Comparison of ENCODE assay signal across 15 cellular contexts in genomic region chr7:81478664-81479063, GRCh38.
DNase-seq lines count a peak whose midpoint lies in the region; ATAC-seq and TF ChIP-seq lines count a peak whose summit lies in the region.
"Had no signal": no experiment of that assay in that cellular context is flagged by ENCODE, and none has a peak within 500 bp of the region (broad histone marks: within the 10 kb centered on the region; RNA-seq: fewer than 3 reads in every experiment).

No MANE protein-coding gene starts in this region.

- H3K79me1 ChIP-seq in IMR-90 (ENCODE audit: low read depth in 1 of 2, low read length in 2 of 2): no peaks in the 10 kb centered on the region

- H3K27me3 ChIP-seq in IMR-90 (ENCODE audit: control insufficient read depth, insufficient read depth, low read length) (no peaks in the 10 kb centered on the region), left lung (no peaks in the 10 kb centered on the region)

- TF ChIP-seq POLR2A in IMR-90 (IDR thresholded peaks at IDR 0.05; ENCODE audit: low read depth, low read length): no peak

- POLR2A ChIA-PET in IMR-90 (lab: Charles Lee; ENCODE audit: unreplicated experiment): no interaction called here

- CTCF ChIA-PET in Calu3 (lab: Charles Lee): interaction anchor here (0.6 to 1.1 kb wide), 3 partner anchors 9 to 1691 kb away, joined by 3 to 4 read pairs (median 3); partner anchors contain the start of gene SEMA3C
- CTCF ChIA-PET in IMR-90 (lab: Yijun Ruan, JAX): interaction anchor here (0.6 to 1.0 kb wide), 2 partner anchors 9 to 672 kb away, joined by 3 read pairs; no protein-coding TSS in a partner anchor

- no peak overlapping the region for H3K4ac ChIP-seq in IMR-90 (ENCODE audit: low read depth, low read length)

- no peaks in the 10 kb centered on the region for H3K27me3 Mint-ChIP-seq in Calu3 (ENCODE audit: unreplicated experiment)
- H3K27me3 Mint-ChIP-seq: activated CD8-positive, alpha-beta T cell treated with anti-CD3 and anti-CD28 coated beads for 36 hours had no signal

- dilution Hi-C loops in IMR-90 (cut with HindIII; ENCODE audit: low sequenced_read_pairs, unreplicated experiment): no loop called here

- H2AK9ac ChIP-seq in IMR-90 (replicated peaks; ENCODE audit: low read depth, low read length, poor library complexity): no peak overlapping the region

- H2AFZ ChIP-seq in IMR-90 (replicated peaks; ENCODE audit: low read length, poor library complexity): no peak overlapping the region
- H2AFZ ChIP-seq: GM23248 had no signal

- no peak overlapping the region for H3K4me3 ChIP-seq in IMR-90 (ENCODE audit: insufficient read depth, low read depth, low read length)
- H3K4me3 ChIP-seq in left lung: no peak overlapping the region
- H3K4me3 ChIP-seq: GM23248 had no signal

- TF ChIP-seq RAD21 in IMR-90 (IDR thresholded peaks at IDR 0.05; ENCODE audit: low read length): no peak

- H3K27ac ChIP-seq in IMR-90 (ENCODE audit: insufficient read depth, low read length) (no peak overlapping the region), left lung (no peak overlapping the region), caudate nucleus (ENCODE audit: low read depth, low read length) (no peak overlapping the region)
- H3K27ac ChIP-seq: GM23248, VCaP had no signal

- TF ChIP-seq CTCF in Calu3 (IDR thresholded peaks at IDR 0.05; ENCODE audit: unreplicated experiment): no peak
- TF ChIP-seq CTCF in IMR-90 (conservative IDR thresholded peaks at IDR 0.05; ENCODE audit: low read depth, low read length): no peak
- no peak for TF ChIP-seq CTCF in left lung (IDR thresholded peaks at IDR 0.05)

- no peaks in the 10 kb centered on the region for H3K36me3 ChIP-seq in IMR-90 (ENCODE audit: control insufficient read depth, insufficient read depth, low read length)
- H3K36me3 ChIP-seq in left lung: no peaks in the 10 kb centered on the region

- H2BK120ac ChIP-seq in IMR-90 (ENCODE audit: low read depth, low read length): no peak overlapping the region

- no peak overlapping the region for H4K5ac ChIP-seq in IMR-90 (ENCODE audit: low read depth, low read length)

- no peak overlapping the region for H3K27ac Mint-ChIP-seq in Calu3 (ENCODE audit: unreplicated experiment)
- H3K27ac Mint-ChIP-seq: activated CD8-positive, alpha-beta T cell treated with anti-CD3 and anti-CD28 coated beads for 36 hours; nephron progenitor cell had no signal

- H2BK20ac ChIP-seq in IMR-90 (ENCODE audit: low read depth, low read length): no peak overlapping the region

- H3K4me3 Mint-ChIP-seq in Calu3 (ENCODE audit: low read depth, unreplicated experiment): peak overlapping the region; percentile 26
- H3K4me3 Mint-ChIP-seq: activated CD8-positive, alpha-beta T cell treated with anti-CD3 and anti-CD28 coated beads for 36 hours; nephron progenitor cell had no signal

- H3K4me2 ChIP-seq in IMR-90 (ENCODE audit: low read depth, low read length): no peak overlapping the region

- no peak overlapping the region for H4K8ac ChIP-seq in IMR-90 (ENCODE audit: low read depth in 2 of 2, low read length in 2 of 2)

- no peak overlapping the region for H3K9ac ChIP-seq in IMR-90 (ENCODE audit: low read depth, low read length)
- H3K9ac ChIP-seq: GM23248 had no signal

- no peak overlapping the region for H3K56ac ChIP-seq in IMR-90 (ENCODE audit: extremely low read depth, insufficient read depth, low read length)

- no peak overlapping the region for H3K23ac ChIP-seq in IMR-90 (ENCODE audit: low read depth, low read length)

- H3K9me3 Mint-ChIP-seq in Calu3 (ENCODE audit: low read depth, unreplicated experiment): no peaks in the 10 kb centered on the region
- H3K9me3 Mint-ChIP-seq: activated CD8-positive, alpha-beta T cell treated with anti-CD3 and anti-CD28 coated beads for 36 hours had no signal

- no peak overlapping the region for H2BK15ac ChIP-seq in IMR-90 (ENCODE audit: low read depth, low read length)

- peak; percentile 55 for DNase-seq in Calu3
- DNase-seq in IMR-90: peak; percentile 18
- peak; percentile 73 for DNase-seq in SHP77 treated with DMSO at 0.1 percent for 48 hours (lab: John Stamatoyannopoulos, UW)
- DNase-seq in left lung: peak in 1 of 2 donors; percentile 70
- DNase-seq in NCI-H774 (lab: John Stamatoyannopoulos, UW): no peak
- no peak for DNase-seq in caudate nucleus (lab: John Stamatoyannopoulos, UW)
- no peak for DNase-seq in putamen (ENCODE audit: low spot score)
- DNase-seq: activated CD8-positive, alpha-beta T cell treated with anti-CD3 and anti-CD28 coated beads for 36 hours; amniotic stem cell; DND-41; GM23248; MM.1S; nephron progenitor cell had no signal

- ATAC-seq in IMR-90 (ENCODE audit: low read depth): peak; percentile 35
- peak; percentile 87 for ATAC-seq in left lung
- ATAC-seq in GM18909 (IDR thresholded peaks at IDR 0.05; ENCODE audit: poor library complexity, unreplicated experiment): no peak
- ATAC-seq: activated CD8-positive, alpha-beta T cell treated with anti-CD3 and anti-CD28 coated beads for 36 hours had no signal

- no peak overlapping the region for H3K18ac ChIP-seq in IMR-90 (ENCODE audit: low read depth, low read length)

- BruUV-seq in Calu3 (replicated peaks; lab: Mats Ljungman, UMichigan) (no TSS peak), IMR-90 (replicated peaks; lab: Mats Ljungman, UMichigan) (no TSS peak)

- no peaks in the 10 kb centered on the region for H3K4me1 Mint-ChIP-seq in Calu3 (ENCODE audit: low read depth, unreplicated experiment)
- H3K4me1 Mint-ChIP-seq: nephron progenitor cell had no signal

- 0 out of 2 replicates have a peak, but pooled peaks cover 4% of the 10 kb centered on the region for H3K9me1 ChIP-seq in IMR-90 (ENCODE audit: insufficient read depth, low read length)

- no peak overlapping the region for H2AK5ac ChIP-seq in IMR-90 (ENCODE audit: low read depth, low read length)

- intact Hi-C loops in Calu3 (cut with micrococcal nuclease; ENCODE audit: unreplicated experiment) (no loop called here), IMR-90 (cut with micrococcal nuclease) (no loop called here), left lung (cut with DNase I) (no loop called here)

- H3K14ac ChIP-seq in IMR-90 (replicated peaks; ENCODE audit: low read depth, low read length): no peak overlapping the region

- H3K4me1 ChIP-seq in IMR-90 (ENCODE audit: control insufficient read depth, insufficient read depth, low read length) (peaks cover 2% of the 10 kb centered on the region; the same call in 1 of the 2 replicates), left lung (no peaks in the 10 kb centered on the region)

- no peak overlapping the region for H4K91ac ChIP-seq in IMR-90 (ENCODE audit: insufficient read depth, low read depth, low read length)

- 83% methylated on average over 2 of the region's 5 CpGs; no CpG with 5 or more reads in 1 of the 2 experiments for WGBS in IMR-90 (ENCODE audit: extremely low coverage in 2 of 2, insufficient read length in 1 of 2), 2 experiments

- no peaks in the 10 kb centered on the region for H3K36me3 Mint-ChIP-seq in Calu3 (ENCODE audit: insufficient read depth, unreplicated experiment)

- in situ Hi-C loops in IMR-90 (cut with MboI; ENCODE audit: low sequenced_read_pairs): loop anchor here (25.0 kb wide), 2 partner anchors 759 to 984 kb away; no protein-coding TSS in a partner anchor

- H2BK5ac ChIP-seq in IMR-90 (ENCODE audit: low read depth, low read length, poor library complexity, severe bottlenecking): no peak overlapping the region

- H4K20me1 ChIP-seq in IMR-90 (ENCODE audit: insufficient read depth, low read length): no peaks in the 10 kb centered on the region

- H3K9me3 ChIP-seq in IMR-90 (ENCODE audit: control insufficient read depth, insufficient read depth, low read length) (no peaks in the 10 kb centered on the region), left lung (no peaks in the 10 kb centered on the region)

TF ChIP-seq in IMR-90, 13 proteins besides CTCF, POLR2A, EP300 and RAD21:
- TF ChIP-seq RFX5 (IDR thresholded peaks at IDR 0.05; ENCODE audit: low read depth, low read length): no peak
- TF ChIP-seq BHLHE40 (IDR thresholded peaks at IDR 0.05; ENCODE audit: low read depth, low read length): no peak
- TF ChIP-seq ELK1 (IDR thresholded peaks at IDR 0.05; ENCODE audit: borderline replicate concordance, low read depth, low read length): no peak
- TF ChIP-seq MAZ (IDR thresholded peaks at IDR 0.05; ENCODE audit: borderline replicate concordance, low read depth, low read length): no peak
- no peak for TF ChIP-seq MXI1 (IDR thresholded peaks at IDR 0.05; ENCODE audit: borderline replicate concordance, low read depth, low read length)
- TF ChIP-seq FOS (IDR thresholded peaks at IDR 0.05; ENCODE audit: low read depth, low read length): no peak
TF ChIP-seq in IMR-90: peak in this region for 0.

Comparison
In these comparisons a context has a peak if more than half of its experiments do, and no peak if none do; other contexts are left out.
1. DNase-seq: peak in Calu3 (single experiment), IMR-90 (single experiment) and SHP77 treated with DMSO at 0.1 percent for 48 hours (single experiment); none in NCI-H774 (single experiment), caudate nucleus (0 of 61) and putamen (single experiment).